ENCODE assay signal across 27 cellular contexts in the genomic region with DNA sequence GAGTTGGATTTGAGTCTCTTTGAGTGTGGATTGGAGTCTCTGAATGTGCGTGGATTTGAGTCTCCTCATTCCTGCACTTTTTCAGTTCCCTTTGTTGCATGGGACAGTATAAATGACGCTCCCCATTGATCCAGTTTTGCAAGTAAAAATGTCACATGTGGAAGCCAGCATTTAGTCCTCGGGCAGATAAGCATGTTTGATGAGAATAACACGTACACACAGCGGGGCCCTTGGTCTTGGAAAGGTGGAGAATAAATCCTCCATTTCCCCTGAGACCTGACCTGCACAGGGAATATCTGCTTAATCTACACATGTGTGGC. TPM values are rescaled to one million over a fixed set of nuclear protein-coding genes. Genes with fewer than 3 reads are reported as not detected.
DNase-seq lines count a peak whose midpoint lies in the region; ATAC-seq and TF ChIP-seq lines count a peak whose summit lies in the region.
"Had no signal": no experiment of that assay in that cellular context is flagged by ENCODE, and none has a peak within 500 bp of the region (broad histone marks: within the 10 kb centered on the region; RNA-seq: fewer than 3 reads in every experiment).

No MANE protein-coding gene starts in this region.

- H3K27me3 ChIP-seq in DOHH2 (ENCODE audit: control insufficient read depth, low read length) (no peaks in the 10 kb centered on the region), SU-DHL-6 (ENCODE audit: low read length) (no peaks in the 10 kb centered on the region)
- H3K27me3 ChIP-seq: BLaER1 treated with 17β-estradiol and CSF1 and Interleukin-3, amounts not matched to agents 10 nM and 100 nM; SJCRH30 had no signal

- H3K27ac ChIP-seq in DOHH2 (ENCODE audit: low read depth, low read length) (peak overlapping the region; percentile 20), SU-DHL-6 (ENCODE audit: low read depth, low read length) (peak overlapping the region; percentile 11; the same call in 1 of the 2 replicates)
- H3K27ac ChIP-seq: A549; BLaER1 treated with 17β-estradiol and CSF1 and Interleukin-3, amounts not matched to agents 10 nM and 100 nM; PC-9; SJCRH30 had no signal

- peak overlapping the region; percentile 29; the same call in 1 of the 2 replicates for H3K4me2 ChIP-seq in DOHH2 (ENCODE audit: low read length)
- H3K4me2 ChIP-seq in SU-DHL-6 (ENCODE audit: low read depth, low read length, poor library complexity, severe bottlenecking): no peak overlapping the region
- H3K4me2 ChIP-seq: A549, GM23338, PC-9 had no signal

- H3K79me2 ChIP-seq in DOHH2 (ENCODE audit: control insufficient read depth, low read length): peaks cover 94% of the 10 kb centered on the region
- peaks cover 83% of the 10 kb centered on the region for H3K79me2 ChIP-seq in SU-DHL-6 (ENCODE audit: insufficient read depth, low read length)

- H3K4me3 ChIP-seq in DOHH2 (ENCODE audit: low read length) (no peak overlapping the region), SU-DHL-6 (ENCODE audit: insufficient read depth, low read length, poor library complexity, severe bottlenecking) (no peak overlapping the region)
- H3K4me3 ChIP-seq: A549; BLaER1 treated with 17β-estradiol and CSF1 and Interleukin-3, amounts not matched to agents 10 nM and 100 nM; GM23338; PC-9; SJCRH30 had no signal

- no peak overlapping the region for H3K9ac ChIP-seq in SU-DHL-6 (ENCODE audit: low read length)
- H3K9ac ChIP-seq: BLaER1 treated with 17β-estradiol and CSF1 and Interleukin-3, amounts not matched to agents 10 nM and 100 nM had no signal

- peak; percentile 38 for DNase-seq in activated CD8-positive, alpha-beta memory T cell treated with anti-CD3 and anti-CD28 coated beads, Interleukin-2, amount 10 ng/mL, durations not matched to agents 7 days and 5 days
- no peak for DNase-seq in activated CD8-positive, alpha-beta memory T cell treated with anti-CD3 and anti-CD28 coated beads for 24 hours
- DNase-seq in posterior vena cava (ENCODE audit: low spot score) (peak; percentile 26), amygdala (lab: John Stamatoyannopoulos, UW) (no peak)
- DNase-seq: AML-193; CD4-positive, alpha-beta memory T cell; COR-L47; GF-D8; H9; IMR-90; KG1; MM.1S; NCI-H2081; NCI-H2227 treated with DMSO at 0.1 percent for 48 hours; NCI-H526 treated with DMSO at 0.1 percent for 48 hours; PC-9; SJCRH30 had no signal

- H3K4me1 Mint-ChIP-seq in activated CD8-positive, alpha-beta memory T cell treated with anti-CD3 and anti-CD28 coated beads, Interleukin-2, amount 10 ng/mL, durations not matched to agents 7 days and 5 days: peaks cover 6% of the 10 kb centered on the region
- H3K4me1 Mint-ChIP-seq: GM23338, H9 had no signal

- CTCF ChIA-PET in activated CD8-positive, alpha-beta memory T cell treated with anti-CD3 and anti-CD28 coated beads, Interleukin-2, amount 10 ng/mL, durations not matched to agents 7 days and 5 days (lab: Charles Lee): no interaction called here

- TF ChIP-seq CTCF in DOHH2 (IDR thresholded peaks at IDR 0.05; ENCODE audit: low read depth, low read length, poor library complexity, severe bottlenecking) (no peak), SU-DHL-6 (IDR thresholded peaks at IDR 0.05; ENCODE audit: insufficient read depth, low read length, poor library complexity, severe bottlenecking) (no peak)

- intact Hi-C loops in posterior vena cava (cut with DNase I): no loop called here

- H3F3A ChIP-seq in DOHH2 (ENCODE audit: control insufficient read depth, insufficient read depth): peaks cover 49% of the 10 kb centered on the region
- peaks cover 23% of the 10 kb centered on the region for H3F3A ChIP-seq in SU-DHL-6 (ENCODE audit: insufficient read depth)

- H3K9me3 ChIP-seq in DOHH2 (ENCODE audit: control insufficient read depth, insufficient read depth, low read length) (peaks cover 5% of the 10 kb centered on the region; the same call in 1 of the 2 replicates), SU-DHL-6 (ENCODE audit: insufficient read depth, low read length) (no peaks in the 10 kb centered on the region)
- H3K9me3 ChIP-seq: A549, SJCRH30 had no signal

- ATAC-seq in activated CD8-positive, alpha-beta memory T cell treated with anti-CD3 and anti-CD28 coated beads, Interleukin-2, amount 10 ng/mL, durations not matched to agents 7 days and 5 days: no peak
- ATAC-seq in GM19023 (IDR thresholded peaks at IDR 0.05; ENCODE audit: unreplicated experiment): no peak
- ATAC-seq: GM23338, Right ventricle myocardium inferior, SK-N-SH treated with all-trans-retinoic acid at 6 μM for 48 hours had no signal

- H3K27me3 Mint-ChIP-seq in activated CD8-positive, alpha-beta memory T cell treated with anti-CD3 and anti-CD28 coated beads, Interleukin-2, amount 10 ng/mL, durations not matched to agents 7 days and 5 days: no peaks in the 10 kb centered on the region
- H3K27me3 Mint-ChIP-seq: CD4-positive, alpha-beta memory T cell had no signal

- H3K4me1 ChIP-seq in DOHH2 (ENCODE audit: control insufficient read depth, low read length): peaks cover 80% of the 10 kb centered on the region
- H3K4me1 ChIP-seq: A549, SJCRH30 had no signal

- H3K9me2 ChIP-seq in DOHH2 (replicated peaks; ENCODE audit: control insufficient read depth, low read length): no peaks in the 10 kb centered on the region; the same call in 1 of the 2 replicates
- no peaks in the 10 kb centered on the region for H3K9me2 ChIP-seq in SU-DHL-6 (replicated peaks; ENCODE audit: insufficient read depth, low read length)

- no peak overlapping the region for H3K27ac Mint-ChIP-seq in activated CD8-positive, alpha-beta memory T cell treated with anti-CD3 and anti-CD28 coated beads, Interleukin-2, amount 10 ng/mL, durations not matched to agents 7 days and 5 days
- H3K27ac Mint-ChIP-seq: CD4-positive, alpha-beta memory T cell; GM23338; H9 had no signal

- H3K36me3 Mint-ChIP-seq in activated CD8-positive, alpha-beta memory T cell treated with anti-CD3 and anti-CD28 coated beads, Interleukin-2, amount 10 ng/mL, durations not matched to agents 7 days and 5 days: peaks cover 7% of the 10 kb centered on the region

- H3K9me3 Mint-ChIP-seq in activated CD8-positive, alpha-beta memory T cell treated with anti-CD3 and anti-CD28 coated beads, Interleukin-2, amount 10 ng/mL, durations not matched to agents 7 days and 5 days (ENCODE audit: low read depth): no peaks in the 10 kb centered on the region
- H3K9me3 Mint-ChIP-seq: CD4-positive, alpha-beta memory T cell; H9 had no signal

- H4K20me1 ChIP-seq in DOHH2 (ENCODE audit: control insufficient read depth, insufficient read depth, low read depth, low read length) (peaks cover 42% of the 10 kb centered on the region), SU-DHL-6 (ENCODE audit: low read depth, low read length) (peaks cover 23% of the 10 kb centered on the region; the same call in 1 of the 2 replicates)

- H2AFZ ChIP-seq in SU-DHL-6 (ENCODE audit: low read depth, low read length, severe bottlenecking): no peak overlapping the region
- H2AFZ ChIP-seq: GM23338, PC-9 had no signal

- H3K36me3 ChIP-seq in DOHH2 (ENCODE audit: control insufficient read depth, low read length) (peaks cover 91% of the 10 kb centered on the region), SU-DHL-6 (ENCODE audit: low read length) (peaks cover 3% of the 10 kb centered on the region; the same call in 1 of the 2 replicates)
- H3K36me3 ChIP-seq: SJCRH30 had no signal

- H3K4me3 Mint-ChIP-seq in activated CD8-positive, alpha-beta memory T cell treated with anti-CD3 and anti-CD28 coated beads, Interleukin-2, amount 10 ng/mL, durations not matched to agents 7 days and 5 days: no peak overlapping the region
- H3K4me3 Mint-ChIP-seq: CD4-positive, alpha-beta memory T cell; GM23338; H9 had no signal

RNA-seq across cellular contexts. Expression of a gene that starts 8.1 kb away (rescaled TPM):
- 100 to 1,000 TPM in 1 of 2 experiments, 10 to 100 TPM in 1; 82.4 to 109 TPM for total RNA-seq in activated CD8-positive, alpha-beta memory T cell treated with anti-CD3 and anti-CD28 coated beads, Interleukin-2, amount 10 ng/mL, durations not matched to agents 7 days and 5 days
- 1 to 10 TPM; 1.4 to 2.8 TPM for total RNA-seq in posterior vena cava
- total RNA-seq: GM23338, H9, IMR-90, NCI-H460, PC-9, RPMI7951 had no signal

Comparison
In these comparisons a context has a peak if more than half of its experiments do, and no peak if none do; other contexts are left out.
1. DNase-seq: peak in activated CD8-positive, alpha-beta memory T cell treated with anti-CD3 and anti-CD28 coated beads, Interleukin-2, amount 10 ng/mL, durations not matched to agents 7 days and 5 days (single experiment) and posterior vena cava (single experiment); none in activated CD8-positive, alpha-beta memory T cell treated with anti-CD3 and anti-CD28 coated beads for 24 hours (single experiment) and amygdala (0 of 56).
2. RNA of a gene that starts 8.1 kb away (total RNA-seq): 82.4 to 109 TPM in activated CD8-positive, alpha-beta memory T cell treated with anti-CD3 and anti-CD28 coated beads, Interleukin-2, amount 10 ng/mL, durations not matched to agents 7 days and 5 days; 1.4 to 2.8 TPM in posterior vena cava; every median in the first group is over 10 times any median in the second.